ENCODE assay signal across 1 cellular context in genomic region chr10:70745555-70745954, GRCh38.
TF ChIP-seq lines count a peak whose summit lies in the region.

No MANE protein-coding gene starts in this region.

TF ChIP-seq in K562, 482 proteins besides CTCF, POLR2A, EP300 and RAD21:
- TF ChIP-seq WHSC1 (IDR thresholded peaks at IDR 0.05; ENCODE audit: low read length) (peak; percentile 62), FUS (optimal IDR thresholded peaks at IDR 0.05; ENCODE audit: low read depth, low read length) (no peak), TSC22D4 (tag; IDR thresholded peaks at IDR 0.05) (no peak), ZNF699 (CRISPR knock-in tag; IDR thresholded peaks at IDR 0.05; ENCODE audit: insufficient replicate concordance) (no peak)
